Comparison of ENCODE assay signal across 16 cellular contexts in genomic region chr9:118693645-118694044, GRCh38.
"Had no signal": no experiment of that assay in that cellular context is flagged by ENCODE, and none has a peak within 500 bp of the region (broad histone marks: within the 10 kb centered on the region; RNA-seq: fewer than 3 reads in every experiment).

No MANE protein-coding gene starts in this region.

- H3K36me3 ChIP-seq: prostate gland, suprapubic skin, upper lobe of left lung had no signal

- H3K27me3 ChIP-seq: suprapubic skin, upper lobe of left lung had no signal

- DNase-seq: activated CD4-positive, alpha-beta T cell treated with anti-CD3 and anti-CD28 coated beads for 1 hour; activated CD4-positive, alpha-beta T cell treated with anti-CD3 and anti-CD28 coated beads, Interleukin-2, amount 50 U/mL, for 48 hours; activated gamma-delta T cell; activated T-cell treated with anti-CD3 and anti-CD28 coated beads, Interleukin-2, amount 50 U/mL, for 4 hours; anterior cingulate cortex; foreskin melanocyte; head of caudate nucleus; kidney; left ventricle myocardium superior; naive thymus-derived CD4-positive, alpha-beta T cell; stimulated activated CD4-positive, alpha-beta T cell treated with anti-CD3 and anti-CD28 coated beads, Interleukin-2, amount 100 ng/mL, for 48 hours; stimulated activated naive CD4-positive, alpha-beta T cell treated with Interleukin-2 at 50 U/mL for 16 hours; T-helper 9 cell; upper lobe of left lung had no signal

- H3K4me3 ChIP-seq: prostate gland, suprapubic skin, upper lobe of left lung had no signal

- H3K4me1 ChIP-seq: prostate gland, suprapubic skin, upper lobe of left lung had no signal

- ATAC-seq: activated T-cell treated with anti-CD3 and anti-CD28 coated beads, Interleukin-2, amount 50 U/mL, for 4 hours; left ventricle myocardium superior; naive thymus-derived CD4-positive, alpha-beta T cell had no signal

- H3K27ac ChIP-seq: prostate gland, suprapubic skin, upper lobe of left lung had no signal

- H3K9me3 ChIP-seq: prostate gland, suprapubic skin had no signal
